7 cellular contexts compared by ENCODE assay signal in the genomic region with DNA sequence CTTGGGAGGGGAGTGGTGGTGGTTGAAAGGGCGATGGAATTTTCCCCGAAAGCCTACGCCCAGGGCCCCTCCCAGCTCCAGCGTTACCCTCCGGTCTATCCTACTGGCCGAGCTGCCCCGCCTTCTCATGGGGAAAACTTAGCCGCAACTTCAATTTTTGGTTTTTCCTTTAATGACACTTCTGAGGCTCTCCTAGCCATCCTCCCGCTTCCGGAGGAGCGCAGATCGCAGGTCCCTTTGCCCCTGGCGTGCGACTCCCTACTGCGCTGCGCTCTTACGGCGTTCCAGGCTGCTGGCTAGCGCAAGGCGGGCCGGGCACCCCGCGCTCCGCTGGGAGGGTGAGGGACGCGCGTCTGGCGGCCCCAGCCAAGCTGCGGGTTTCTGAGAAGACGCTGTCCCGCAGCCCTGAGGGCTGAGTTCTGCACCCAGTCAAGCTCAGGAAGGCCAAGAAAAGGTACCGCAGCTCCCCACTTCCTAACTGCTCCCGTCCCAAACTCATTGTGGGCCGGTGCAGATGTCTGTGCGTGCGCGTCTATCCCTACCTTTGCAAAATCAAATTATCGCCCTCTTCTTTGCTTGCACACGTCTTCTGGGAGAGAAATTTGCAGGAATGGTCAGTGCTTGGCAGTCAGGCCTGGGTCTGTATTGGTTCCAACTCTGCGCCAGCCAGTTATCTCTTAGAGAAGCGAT. TPM values are rescaled to one million over a fixed set of nuclear protein-coding genes. Genes with fewer than 3 reads are reported as not detected.
A peak's percentile ranks its signal among the peaks of the same experiment; 100 is the strongest.
DNase-seq lines count a peak whose midpoint lies in the region; ATAC-seq and TF ChIP-seq lines count a peak whose summit lies in the region.

No MANE protein-coding gene starts in this region.

- no peaks in the 10 kb centered on the region for H3K27me3 ChIP-seq in muscle layer of duodenum (ENCODE audit: low read depth, low read length)

- no peaks in the 10 kb centered on the region for H3K36me3 ChIP-seq in muscle layer of duodenum (ENCODE audit: control insufficient read depth in 1 of 2, insufficient read depth in 2 of 2, low read length in 2 of 2)
- no peaks in the 10 kb centered on the region for H3K36me3 ChIP-seq in urinary bladder (ENCODE audit: insufficient read depth)

- H3K4me1 ChIP-seq in muscle layer of duodenum (ENCODE audit: control insufficient read depth in 1 of 2, insufficient read depth in 2 of 2, low read length in 2 of 2) (peaks cover 0 to 23% of the 10 kb centered on the region in 2 donors), urinary bladder (ENCODE audit: insufficient read depth) (no peaks in the 10 kb centered on the region)

- ATAC-seq in GM21447 (IDR thresholded peaks at IDR 0.05; ENCODE audit: unreplicated experiment) (peak; percentile 46), HG03575 (IDR thresholded peaks at IDR 0.05; ENCODE audit: extremely low read depth, insufficient number of reproducible peaks, low FRiP score, unreplicated experiment) (peak; percentile 17)

- DNase-seq in GM12864 (ENCODE audit: low read depth): no peak
- DNase-seq in activated CD4-positive, alpha-beta T cell treated with anti-CD3 and anti-CD28 coated beads for 4 hours: peak; percentile 4 to 10
- DNase-seq in epithelial cell of proximal tubule (ENCODE audit: low read depth): no peak

- peak overlapping the region; percentile 78 for H3K27ac ChIP-seq in muscle layer of duodenum (ENCODE audit: low read length)
- H3K27ac ChIP-seq in urinary bladder (ENCODE audit: low read depth): peak overlapping the region; percentile 83

- WGBS in urinary bladder: 3% methylated on average over 41 of the region's 41 CpGs

- H3K9me3 ChIP-seq in muscle layer of duodenum (ENCODE audit: control insufficient read depth in 1 of 2, low read length in 2 of 2): no peaks in the 10 kb centered on the region

- peak overlapping the region; percentile 98 for H3K4me3 ChIP-seq in GM12864 (ENCODE audit: low read depth, low read length)
- peak overlapping the region; percentile 85 for H3K4me3 ChIP-seq in epithelial cell of proximal tubule (ENCODE audit: low read depth, low read length)
- peak overlapping the region; percentile 87 to 98 for H3K4me3 ChIP-seq in muscle layer of duodenum (ENCODE audit: low read depth in 1 of 2, low read length in 2 of 2)
- peak overlapping the region; percentile 85 for H3K4me3 ChIP-seq in urinary bladder (ENCODE audit: low read depth, low read length)

- no peak for TF ChIP-seq CTCF in GM12864 (IDR thresholded peaks at IDR 0.05; ENCODE audit: low read depth, low read length, missing control alignments)
- TF ChIP-seq CTCF in epithelial cell of proximal tubule (conservative IDR thresholded peaks at IDR 0.05; ENCODE audit: low read depth, low read length): no peak

RNA-seq across cellular contexts. Expression of gene IL15, which starts 0.5 kb away (rescaled TPM):
- 3.7 and 7.7 TPM in 2 replicates for total RNA-seq in epithelial cell of proximal tubule
- 5.9 TPM for total RNA-seq in urinary bladder
- polyA plus RNA-seq in urinary bladder: 3.1 TPM

Comparison
In these comparisons a context has a peak if more than half of its experiments do, and no peak if none do; other contexts are left out.
1. DNase-seq: peak in activated CD4-positive, alpha-beta T cell treated with anti-CD3 and anti-CD28 coated beads for 4 hours (2 of 2); none in GM12864 (single experiment) and epithelial cell of proximal tubule (single experiment).
2. Peak in every context shown above with its lines, with median percentiles within 50 percentile points of each other: H3K4me3 ChIP-seq.